1 cellular context compared by ENCODE assay signal in genomic region chr21:45427331-45428271, GRCh38.
TF ChIP-seq lines count a peak whose summit lies in the region.

No MANE protein-coding gene starts in this region.

TF ChIP-seq in HCT116, 20 proteins besides CTCF, POLR2A, EP300 and RAD21 (continued from another document):
- no peak for TF ChIP-seq REST (IDR thresholded peaks at IDR 0.05; ENCODE audit: low read depth)
- no peak for TF ChIP-seq MAX (IDR thresholded peaks at IDR 0.05)
